ENCODE assay signal across 8 cellular contexts in the genomic region with DNA sequence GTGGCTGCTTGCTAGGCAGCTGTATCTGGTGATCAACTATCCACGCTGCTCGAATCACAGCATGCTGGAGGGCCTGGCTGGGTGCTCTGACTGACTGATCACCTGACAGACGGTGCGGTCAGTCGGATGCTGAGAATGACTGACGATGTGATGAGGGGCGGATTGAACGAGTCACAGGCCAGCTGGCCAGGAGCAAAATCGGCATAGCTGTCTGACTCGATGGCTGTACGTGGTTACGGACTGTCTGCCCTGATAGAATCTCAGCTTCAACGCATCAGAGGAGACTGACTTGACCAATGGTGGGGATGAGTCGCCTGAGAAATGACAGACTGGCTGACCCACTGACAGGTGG. TPM values are rescaled to one million over a fixed set of nuclear protein-coding genes. Genes with fewer than 3 reads are reported as not detected.
DNase-seq lines count a peak whose midpoint lies in the region; ATAC-seq and TF ChIP-seq lines count a peak whose summit lies in the region.

No MANE protein-coding gene starts in this region.

- peak overlapping the region; percentile 87 for H3K4me3 ChIP-seq in Loucy (ENCODE audit: low read length, poor library complexity, severe bottlenecking)

- peaks cover 16% of the 10 kb centered on the region for H3K4me1 ChIP-seq in Loucy (ENCODE audit: insufficient read depth, low read length, poor library complexity, severe bottlenecking)

- peak overlapping the region; percentile 98 for H3K4me3 Mint-ChIP-seq in CD4-positive, alpha-beta T cell
- H3K4me3 Mint-ChIP-seq in chondrocyte (ENCODE audit: unreplicated experiment), result peak overlapping the region; percentile 79
- peak overlapping the region; percentile 97 for H3K4me3 Mint-ChIP-seq in natural killer cell treated with Interleukin-12 subunit alpha and Interleukin-12 subunit beta and Interleukin-15 and Interleukin-18, amount 100 ng/mL, for 72 hours

- CTCF ChIA-PET in CD4-positive, alpha-beta T cell (lab: Charles Lee), result interaction anchor here (1.6 kb wide), 1 partner anchor 242 kb away, joined by 3 read pairs; no protein-coding TSS in a partner anchor

- no peaks in the 10 kb centered on the region for H3K9me2 ChIP-seq in Loucy (replicated peaks; ENCODE audit: low read depth, low read length)

- H3K36me3 Mint-ChIP-seq in CD4-positive, alpha-beta T cell (ENCODE audit: low read depth), result peaks cover 35% of the 10 kb centered on the region
- peaks cover 3% of the 10 kb centered on the region for H3K36me3 Mint-ChIP-seq in chondrocyte (ENCODE audit: low read depth)
- peaks cover 11% of the 10 kb centered on the region for H3K36me3 Mint-ChIP-seq in natural killer cell treated with Interleukin-12 subunit alpha and Interleukin-12 subunit beta and Interleukin-15 and Interleukin-18, amount 100 ng/mL, for 72 hours

- no peak overlapping the region for H3K27ac ChIP-seq in CD4-positive, alpha-beta T cell (ENCODE audit: low read depth, low read length)

- H3K9me3 Mint-ChIP-seq in CD4-positive, alpha-beta T cell, result no peaks in the 10 kb centered on the region
- peaks cover 5% of the 10 kb centered on the region for H3K9me3 Mint-ChIP-seq in chondrocyte (ENCODE audit: low read depth)
- no peaks in the 10 kb centered on the region for H3K9me3 Mint-ChIP-seq in natural killer cell treated with Interleukin-12 subunit alpha and Interleukin-12 subunit beta and Interleukin-15 and Interleukin-18, amount 100 ng/mL, for 72 hours

- no peaks in the 10 kb centered on the region for H3K27me3 ChIP-seq in CD4-positive, alpha-beta T cell (ENCODE audit: control insufficient read depth, insufficient read depth, low read length)
- no peaks in the 10 kb centered on the region for H3K27me3 ChIP-seq in Loucy (ENCODE audit: insufficient read depth, low read length, poor library complexity, severe bottlenecking)

- H3K27ac Mint-ChIP-seq in CD4-positive, alpha-beta T cell, result peak overlapping the region; percentile 98
- H3K27ac Mint-ChIP-seq in chondrocyte (ENCODE audit: unreplicated experiment), result peak overlapping the region; percentile 91
- H3K27ac Mint-ChIP-seq in natural killer cell treated with Interleukin-12 subunit alpha and Interleukin-12 subunit beta and Interleukin-15 and Interleukin-18, amount 100 ng/mL, for 72 hours, result peak overlapping the region; percentile 88 to 96

- no peaks in the 10 kb centered on the region for H3K9me3 ChIP-seq in CD4-positive, alpha-beta T cell (ENCODE audit: control insufficient read depth, low read length)
- no peaks in the 10 kb centered on the region for H3K9me3 ChIP-seq in Loucy (ENCODE audit: insufficient read depth, low read depth, low read length)

- ATAC-seq in CD4-positive, alpha-beta T cell (ENCODE audit: poor library complexity), result no peak
- ATAC-seq in natural killer cell treated with Interleukin-12 subunit alpha and Interleukin-12 subunit beta and Interleukin-15 and Interleukin-18, amount 100 ng/mL, for 72 hours, result peak in 1 of 2 donors; percentile 0
- no peak for ATAC-seq in HG03354 (IDR thresholded peaks at IDR 0.05; ENCODE audit: poor library complexity, severe bottlenecking, unreplicated experiment)
- no peak for ATAC-seq in HG02870 (IDR thresholded peaks at IDR 0.05; ENCODE audit: unreplicated experiment)

- H3K9ac ChIP-seq in Loucy (ENCODE audit: low read depth, low read length, poor library complexity, severe bottlenecking), result peak overlapping the region; percentile 90

- peaks cover 5% of the 10 kb centered on the region for H4K20me1 ChIP-seq in Loucy (ENCODE audit: insufficient read depth, low read length, poor library complexity, severe bottlenecking)

- no peaks in the 10 kb centered on the region for H3F3A ChIP-seq in Loucy (ENCODE audit: low read depth)

- peak overlapping the region; percentile 94 for H3K4me2 ChIP-seq in Loucy (ENCODE audit: low read depth, low read length, poor library complexity, severe bottlenecking)

- H3K79me2 ChIP-seq in Loucy (ENCODE audit: insufficient read depth, low read length), result peaks cover 37% of the 10 kb centered on the region

- peaks cover 24% of the 10 kb centered on the region for H3K4me1 Mint-ChIP-seq in CD4-positive, alpha-beta T cell (ENCODE audit: low read depth)
- peaks cover 18% of the 10 kb centered on the region for H3K4me1 Mint-ChIP-seq in chondrocyte (ENCODE audit: low read depth)
- peaks cover 16 to 26% of the 10 kb centered on the region in 2 donors for H3K4me1 Mint-ChIP-seq in natural killer cell treated with Interleukin-12 subunit alpha and Interleukin-12 subunit beta and Interleukin-15 and Interleukin-18, amount 100 ng/mL, for 72 hours (ENCODE audit: low read depth in 2 of 2)

- no peak for TF ChIP-seq CTCF in CD4-positive, alpha-beta T cell (IDR thresholded peaks at IDR 0.05)
- TF ChIP-seq CTCF in Loucy (conservative IDR thresholded peaks at IDR 0.05; ENCODE audit: low read length) (no peak), chondrocyte (IDR thresholded peaks at IDR 0.05) (no peak)

- H2AFZ ChIP-seq in Loucy (ENCODE audit: low read length), result no peak overlapping the region

- POLR2A ChIA-PET in CD4-positive, alpha-beta T cell (lab: Charles Lee), result interaction anchor here (0.8 to 3.6 kb wide), 7 partner anchors 12 to 244 kb away, joined by 3 to 46 read pairs (median 16); partner anchors contain the start of genes HDAC6 and WAS

- H3K36me3 ChIP-seq in Loucy (ENCODE audit: insufficient read depth, low read length), result peaks cover 17% of the 10 kb centered on the region; the same call in 1 of the 2 replicates

- DNase-seq in CD4-positive, alpha-beta T cell, result no peak
- DNase-seq in chondrocyte (ENCODE audit: low spot score) (no peak), amniotic stem cell (lab: John Stamatoyannopoulos, UW) (no peak), DMS153 treated with DMSO at 0.1 percent for 48 hours (lab: John Stamatoyannopoulos, UW; ENCODE audit: unreplicated experiment) (no peak)
- no peak for DNase-seq in natural killer cell treated with Interleukin-12 subunit alpha and Interleukin-12 subunit beta and Interleukin-15 and Interleukin-18, amount 100 ng/mL, for 72 hours (ENCODE audit: low spot score)

- H3K27me3 Mint-ChIP-seq in CD4-positive, alpha-beta T cell, result no peaks in the 10 kb centered on the region
- H3K27me3 Mint-ChIP-seq in chondrocyte (ENCODE audit: low read depth), result no peaks in the 10 kb centered on the region
- peaks cover 0 to 4% of the 10 kb centered on the region in 2 donors for H3K27me3 Mint-ChIP-seq in natural killer cell treated with Interleukin-12 subunit alpha and Interleukin-12 subunit beta and Interleukin-15 and Interleukin-18, amount 100 ng/mL, for 72 hours

- intact Hi-C loops in CD4-positive, alpha-beta T cell (cut with DNase I, micrococcal nuclease), result loop anchor here in 1 of 2 experiments (5.0 kb wide), 1 partner anchor 107 kb away; the partner anchor contains the start of gene HDAC6

RNA-seq across cellular contexts. Expression of gene SUV39H1, which starts 1.0 kb away (rescaled TPM):
- 1 to 10 TPM; 7.7 to 8.4 TPM for total RNA-seq in CD4-positive, alpha-beta T cell
- 3.0 to 4.7 TPM (median 3.6 TPM) in 3 replicates for total RNA-seq in chondrocyte
- total RNA-seq in natural killer cell treated with Interleukin-12 subunit alpha and Interleukin-12 subunit beta and Interleukin-15 and Interleukin-18, amount 100 ng/mL, for 72 hours, result 10 to 100 TPM; 19.2 to 33.8 TPM

RNA-seq across cellular contexts. Expression of gene WAS, which starts 11.9 kb away (rescaled TPM):
- total RNA-seq in CD4-positive, alpha-beta T cell, result 10 to 100 TPM; 63.7 to 67.4 TPM
- total RNA-seq in chondrocyte, result 0.24 to 1.3 TPM (median 0.37 TPM) in 3 replicates
- total RNA-seq in natural killer cell treated with Interleukin-12 subunit alpha and Interleukin-12 subunit beta and Interleukin-15 and Interleukin-18, amount 100 ng/mL, for 72 hours, result 100 to 1,000 TPM in 1 of 2 donors, 10 to 100 TPM in 1; 98.7 to 109 TPM

Comparison
In these comparisons a context has a peak if more than half of its experiments do, and no peak if none do; other contexts are left out.
1. RNA of gene WAS, which starts 11.9 kb away (total RNA-seq): 98.7 to 109 TPM in natural killer cell treated with Interleukin-12 subunit alpha and Interleukin-12 subunit beta and Interleukin-15 and Interleukin-18, amount 100 ng/mL, for 72 hours and 63.7 to 67.4 TPM in CD4-positive, alpha-beta T cell; 0.24 to 1.3 TPM in chondrocyte; every median in the first group is over 10 times any median in the second.
2. Peak in every context shown above with its lines, with median percentiles within 50 percentile points of each other: H3K27ac Mint-ChIP-seq and H3K4me3 Mint-ChIP-seq.